In genomic region chr4:169080970-169081369, GRCh38 we compare ENCODE assay signal across 1 cellular context.
TF ChIP-seq lines count a peak whose summit lies in the region.

No MANE protein-coding gene starts in this region.

TF ChIP-seq in IMR-90, 13 proteins besides CTCF, POLR2A, EP300 and RAD21 (continued from another document):
- no peak for TF ChIP-seq ELK1 (IDR thresholded peaks at IDR 0.05; ENCODE audit: borderline replicate concordance, low read depth, low read length)
